In genomic region chr14:89416002-89416995, GRCh38 we compare ENCODE assay signal across 8 cellular contexts. TPM values are rescaled to one million over a fixed set of nuclear protein-coding genes. Genes with fewer than 3 reads are reported as not detected.
A peak's percentile ranks its signal among the peaks of the same experiment; 100 is the strongest.
DNase-seq lines count a peak whose midpoint lies in the region; ATAC-seq and TF ChIP-seq lines count a peak whose summit lies in the region.

No MANE protein-coding gene starts in this region.

- peaks cover 17 to 38% of the 10 kb centered on the region in 2 donors for H3K36me3 Mint-ChIP-seq in activated naive CD4-positive, alpha-beta T cell treated with anti-CD3 and anti-CD28 coated beads, Interleukin-2, amount 50 U/mL, for 72 hours

- peak; percentile 81 to 84 for ATAC-seq in activated naive CD4-positive, alpha-beta T cell treated with anti-CD3 and anti-CD28 coated beads, Interleukin-2, amount 50 U/mL, for 72 hours

- H3K27ac Mint-ChIP-seq in activated naive CD4-positive, alpha-beta T cell treated with anti-CD3 and anti-CD28 coated beads, Interleukin-2, amount 50 U/mL, for 72 hours: peak overlapping the region; percentile 89 to 98

- DNase-seq in GF-D8 (lab: John Stamatoyannopoulos, UW): peak; percentile 73
- DNase-seq in HFF-Myc (ENCODE audit: extremely low read depth, low read depth): peak; percentile 90
- DNase-seq in MV-4-11 (lab: John Stamatoyannopoulos, UW): peak; percentile 96
- DNase-seq in SK-N-MC (ENCODE audit: low read depth, low spot score): peak; percentile 85
- DNase-seq in activated naive CD4-positive, alpha-beta T cell treated with anti-CD3 and anti-CD28 coated beads, Interleukin-2, amount 50 U/mL, for 72 hours (ENCODE audit: low spot score in 2 of 2): peak; percentile 99
- DNase-seq in glomerular visceral epithelial cell (ENCODE audit: extremely low spot score): peak; percentile 99
- DNase-seq in occipital lobe (lab: John Stamatoyannopoulos, UW): peak; percentile 93

- peak overlapping the region; percentile 56 for H3K4me3 ChIP-seq in HFF-Myc (replicated peaks; ENCODE audit: low read depth, low read length)
- H3K4me3 ChIP-seq in SK-N-MC: peak overlapping the region; percentile 96

- no peak overlapping the region for H3K27ac ChIP-seq in SK-N-MC
- H3K27ac ChIP-seq in temporal lobe (ENCODE audit: low read depth, low read length): peak overlapping the region; percentile 56

- no peaks in the 10 kb centered on the region for H3K9me3 ChIP-seq in SK-N-MC (ENCODE audit: low read depth, low read length)

- no peak for TF ChIP-seq CTCF in HFF-Myc (IDR thresholded peaks at IDR 0.05; ENCODE audit: low read depth, low read length, missing control alignments)

- no peaks in the 10 kb centered on the region for H3K9me3 Mint-ChIP-seq in activated naive CD4-positive, alpha-beta T cell treated with anti-CD3 and anti-CD28 coated beads, Interleukin-2, amount 50 U/mL, for 72 hours

- H3K36me3 ChIP-seq in SK-N-MC (ENCODE audit: insufficient read depth, low read length): peaks cover 8% of the 10 kb centered on the region

- peak overlapping the region; percentile 62 for H3K9ac ChIP-seq in SK-N-MC (ENCODE audit: insufficient read length)

RNA-seq across cellular contexts. Expression of gene FOXN3, which starts 0.7 kb away (rescaled TPM):
- 100 to 1,000 TPM in 1 of 2 donors, 10 to 100 TPM in 1; 75.3 to 104 TPM for total RNA-seq in activated naive CD4-positive, alpha-beta T cell treated with anti-CD3 and anti-CD28 coated beads, Interleukin-2, amount 50 U/mL, for 72 hours
- total RNA-seq in occipital lobe (36.8 TPM), temporal lobe (29.7 TPM)
